8 cellular contexts compared by ENCODE assay signal in the genomic region with DNA sequence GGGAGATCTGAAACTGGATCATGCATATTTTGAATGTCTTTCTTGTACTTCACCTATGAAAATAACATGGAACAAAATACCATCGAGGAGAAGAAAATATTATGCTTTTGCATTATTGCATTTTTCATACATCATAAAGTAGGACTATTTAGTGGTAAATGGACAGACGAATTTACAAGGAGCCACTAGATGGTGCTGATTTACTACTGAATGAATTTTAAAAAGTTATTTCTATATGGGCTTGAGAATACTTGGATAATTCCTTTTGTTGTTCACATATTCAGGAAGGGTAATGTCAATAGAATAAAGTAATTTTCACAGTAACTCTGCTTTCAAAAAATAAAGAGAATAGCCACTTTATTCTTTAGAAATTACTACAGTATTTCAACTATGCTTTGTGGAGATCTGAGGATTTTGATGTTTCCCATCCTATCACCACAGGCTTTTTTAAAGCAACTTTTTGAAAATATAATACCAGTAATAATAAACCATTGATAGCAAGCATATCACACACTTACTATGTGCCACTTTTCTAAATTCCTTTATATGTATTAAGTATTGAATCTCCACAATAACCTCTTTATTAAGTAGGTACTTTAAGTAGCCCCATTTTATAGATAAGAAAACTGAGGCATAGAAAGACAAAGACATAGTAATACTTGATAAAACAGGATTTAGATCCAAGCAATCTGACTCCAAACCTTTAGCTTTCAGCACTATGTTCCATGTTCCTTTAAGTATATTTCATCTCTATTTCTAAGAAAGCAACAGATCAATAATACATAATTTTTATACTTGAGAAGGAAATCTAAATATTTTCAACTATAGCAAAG. TPM values are rescaled to one million over a fixed set of nuclear protein-coding genes. Genes with fewer than 3 reads are reported as not detected.
DNase-seq lines count a peak whose midpoint lies in the region; ATAC-seq and TF ChIP-seq lines count a peak whose summit lies in the region.

No MANE protein-coding gene starts in this region.

- DNase-seq in Caco-2, result peak in 1 of 2 experiments; percentile 35
- DNase-seq in HFF-Myc (ENCODE audit: extremely low read depth, low read depth), result peak; percentile 3
- DNase-seq in RWPE2 (ENCODE audit: low spot score), result no peak
- no peak for DNase-seq in glutamatergic neuron
- no peak for DNase-seq in activated effector memory CD4-positive, alpha-beta T cell treated with anti-CD3 and anti-CD28 coated beads, Interleukin-2, amount 50 U/mL, for 16 hours
- DNase-seq in hepatic stellate cell (ENCODE audit: low spot score), result no peak
- DNase-seq in activated CD4-positive, alpha-beta T cell treated with anti-CD3 and anti-CD28 coated beads for 36 hours, result no peak

- H3K4me1 Mint-ChIP-seq in Caco-2 (ENCODE audit: low read depth, unreplicated experiment), result no peaks in the 10 kb centered on the region
- peaks cover 4% of the 10 kb centered on the region for H3K4me1 Mint-ChIP-seq in glutamatergic neuron (ENCODE audit: low read depth, unreplicated experiment)
- H3K4me1 Mint-ChIP-seq in activated CD4-positive, alpha-beta T cell treated with anti-CD3 and anti-CD28 coated beads for 36 hours, result no peaks in the 10 kb centered on the region

- TF ChIP-seq CTCF in Caco-2 (IDR thresholded peaks at IDR 0.05; ENCODE audit: insufficient read depth in 1 of 2, low read depth in 1 of 2, low read length in 1 of 2, severe bottlenecking in 1 of 2, unreplicated experiment in 1 of 2), result peak; percentile 55 to 68
- peak; percentile 6 for TF ChIP-seq CTCF in HFF-Myc (IDR thresholded peaks at IDR 0.05; ENCODE audit: low read depth, low read length, missing control alignments)
- TF ChIP-seq CTCF in RWPE2 (IDR thresholded peaks at IDR 0.05; ENCODE audit: poor library complexity, severe bottlenecking), result peak; percentile 77
- TF ChIP-seq CTCF in glutamatergic neuron (IDR thresholded peaks at IDR 0.05; ENCODE audit: partially characterized antibody, unreplicated experiment), result peak; percentile 53

- POLR2A ChIA-PET in Caco-2 (lab: Charles Lee), result no interaction called here
- POLR2A ChIA-PET in activated CD4-positive, alpha-beta T cell treated with anti-CD3 and anti-CD28 coated beads for 36 hours (lab: Charles Lee), result no interaction called here

- intact Hi-C loops in Caco-2 (cut with micrococcal nuclease; ENCODE audit: unreplicated experiment), result loop anchor here (1.0 to 5.0 kb wide), 6 partner anchors 162 to 1446 kb away; no protein-coding TSS in a partner anchor
- intact Hi-C loops in activated CD4-positive, alpha-beta T cell treated with anti-CD3 and anti-CD28 coated beads for 36 hours (cut with DNase I, micrococcal nuclease), result loop anchor here in 1 of 2 experiments (10.0 kb wide), 1 partner anchor 166 kb away; no protein-coding TSS in a partner anchor

- BruUV-seq in Caco-2 (replicated peaks; lab: Mats Ljungman, UMichigan), result no TSS peak

- H3K27ac Mint-ChIP-seq in Caco-2 (ENCODE audit: unreplicated experiment) (no peak overlapping the region), glutamatergic neuron (ENCODE audit: unreplicated experiment) (no peak overlapping the region)
- no peak overlapping the region for H3K27ac Mint-ChIP-seq in activated CD4-positive, alpha-beta T cell treated with anti-CD3 and anti-CD28 coated beads for 36 hours

- H3K4me1 ChIP-seq in Caco-2 (no peaks in the 10 kb centered on the region), RWPE2 (ENCODE audit: insufficient read depth, poor library complexity, severe bottlenecking) (no peaks in the 10 kb centered on the region)

- H3K4me3 Mint-ChIP-seq in Caco-2 (ENCODE audit: unreplicated experiment) (no peak overlapping the region), glutamatergic neuron (ENCODE audit: unreplicated experiment) (no peak overlapping the region)
- H3K4me3 Mint-ChIP-seq in activated CD4-positive, alpha-beta T cell treated with anti-CD3 and anti-CD28 coated beads for 36 hours, result no peak overlapping the region

- CTCF ChIA-PET in Caco-2 (lab: Charles Lee), result no interaction called here
- CTCF ChIA-PET in activated CD4-positive, alpha-beta T cell treated with anti-CD3 and anti-CD28 coated beads for 36 hours (lab: Charles Lee), result interaction anchor here (1.3 kb wide), 1 partner anchor 12 kb away, joined by 3 read pairs; no protein-coding TSS in a partner anchor

- ATAC-seq in RWPE2 (ENCODE audit: low read depth) (peak; percentile 51; the same call in 1 of the 3 replicates), GM18505 (IDR thresholded peaks at IDR 0.05; ENCODE audit: unreplicated experiment) (no peak)
- ATAC-seq in activated CD4-positive, alpha-beta T cell treated with anti-CD3 and anti-CD28 coated beads for 36 hours, result no peak

- no peak for TF ChIP-seq POLR2A in GM18505 (IDR thresholded peaks at IDR 0.05; ENCODE audit: borderline replicate concordance, extremely low read depth, insufficient read depth, insufficient read length)

- no peaks in the 10 kb centered on the region for H3K9me3 ChIP-seq in Caco-2
- H3K9me3 ChIP-seq in RWPE2 (ENCODE audit: severe bottlenecking), result no peaks in the 10 kb centered on the region

- H3K36me3 Mint-ChIP-seq in Caco-2 (ENCODE audit: insufficient read depth, unreplicated experiment) (peaks cover 10% of the 10 kb centered on the region), glutamatergic neuron (ENCODE audit: unreplicated experiment) (no peaks in the 10 kb centered on the region)
- H3K36me3 Mint-ChIP-seq in activated CD4-positive, alpha-beta T cell treated with anti-CD3 and anti-CD28 coated beads for 36 hours (ENCODE audit: low read depth), result no peaks in the 10 kb centered on the region

- H3K27me3 Mint-ChIP-seq in Caco-2 (ENCODE audit: insufficient read depth, unreplicated experiment) (no peaks in the 10 kb centered on the region), glutamatergic neuron (ENCODE audit: unreplicated experiment) (no peaks in the 10 kb centered on the region)
- peaks cover 6% of the 10 kb centered on the region for H3K27me3 Mint-ChIP-seq in activated CD4-positive, alpha-beta T cell treated with anti-CD3 and anti-CD28 coated beads for 36 hours

- no peak overlapping the region for H3K27ac ChIP-seq in RWPE2 (ENCODE audit: poor library complexity, severe bottlenecking)

- H3K36me3 ChIP-seq in Caco-2 (ENCODE audit: control insufficient read depth, insufficient read depth, low read length) (no peaks in the 10 kb centered on the region), RWPE2 (ENCODE audit: low read depth) (no peaks in the 10 kb centered on the region)

- H3K9me3 Mint-ChIP-seq in Caco-2 (ENCODE audit: unreplicated experiment) (no peaks in the 10 kb centered on the region), glutamatergic neuron (ENCODE audit: unreplicated experiment) (peaks cover 2% of the 10 kb centered on the region)
- no peaks in the 10 kb centered on the region for H3K9me3 Mint-ChIP-seq in activated CD4-positive, alpha-beta T cell treated with anti-CD3 and anti-CD28 coated beads for 36 hours (ENCODE audit: low read depth)

- H3K4me3 ChIP-seq in Caco-2 (ENCODE audit: low read depth, low read length) (no peak overlapping the region), HFF-Myc (replicated peaks; ENCODE audit: low read depth, low read length) (no peak overlapping the region), RWPE2 (ENCODE audit: severe bottlenecking) (no peak overlapping the region)

- H3K27me3 ChIP-seq in Caco-2 (replicated peaks; ENCODE audit: control insufficient read depth, insufficient read depth, low read length), result no peaks in the 10 kb centered on the region
- no peaks in the 10 kb centered on the region for H3K27me3 ChIP-seq in RWPE2 (ENCODE audit: insufficient read depth, poor library complexity, severe bottlenecking)

RNA-seq across cellular contexts. Expression of gene NEBL, which starts 38.6 kb away (rescaled TPM):
- total RNA-seq in Caco-2 (2022), result 39.5 and 55.2 TPM in 2 replicates
- 0.74 TPM for total RNA-seq in glutamatergic neuron (ENCODE audit: unreplicated experiment)
- under 1 TPM; 0.04 to 0.05 TPM for total RNA-seq in activated CD4-positive, alpha-beta T cell treated with anti-CD3 and anti-CD28 coated beads for 36 hours

Comparison
In these comparisons a context has a peak if more than half of its experiments do, and no peak if none do; other contexts are left out.
1. CTCF ChIP-seq: peak in every context shown above with its lines; median percentile 77 in RWPE2; 62 in Caco-2; 53 in glutamatergic neuron; 6 in HFF-Myc.
2. RNA of gene NEBL, which starts 38.6 kb away (total RNA-seq): 39.5 to 55.2 TPM in Caco-2; 0.74 TPM in glutamatergic neuron (single experiment) and 0.04 to 0.05 TPM in activated CD4-positive, alpha-beta T cell treated with anti-CD3 and anti-CD28 coated beads for 36 hours; every median in the first group is over 10 times any median in the second.